In the genomic region with DNA sequence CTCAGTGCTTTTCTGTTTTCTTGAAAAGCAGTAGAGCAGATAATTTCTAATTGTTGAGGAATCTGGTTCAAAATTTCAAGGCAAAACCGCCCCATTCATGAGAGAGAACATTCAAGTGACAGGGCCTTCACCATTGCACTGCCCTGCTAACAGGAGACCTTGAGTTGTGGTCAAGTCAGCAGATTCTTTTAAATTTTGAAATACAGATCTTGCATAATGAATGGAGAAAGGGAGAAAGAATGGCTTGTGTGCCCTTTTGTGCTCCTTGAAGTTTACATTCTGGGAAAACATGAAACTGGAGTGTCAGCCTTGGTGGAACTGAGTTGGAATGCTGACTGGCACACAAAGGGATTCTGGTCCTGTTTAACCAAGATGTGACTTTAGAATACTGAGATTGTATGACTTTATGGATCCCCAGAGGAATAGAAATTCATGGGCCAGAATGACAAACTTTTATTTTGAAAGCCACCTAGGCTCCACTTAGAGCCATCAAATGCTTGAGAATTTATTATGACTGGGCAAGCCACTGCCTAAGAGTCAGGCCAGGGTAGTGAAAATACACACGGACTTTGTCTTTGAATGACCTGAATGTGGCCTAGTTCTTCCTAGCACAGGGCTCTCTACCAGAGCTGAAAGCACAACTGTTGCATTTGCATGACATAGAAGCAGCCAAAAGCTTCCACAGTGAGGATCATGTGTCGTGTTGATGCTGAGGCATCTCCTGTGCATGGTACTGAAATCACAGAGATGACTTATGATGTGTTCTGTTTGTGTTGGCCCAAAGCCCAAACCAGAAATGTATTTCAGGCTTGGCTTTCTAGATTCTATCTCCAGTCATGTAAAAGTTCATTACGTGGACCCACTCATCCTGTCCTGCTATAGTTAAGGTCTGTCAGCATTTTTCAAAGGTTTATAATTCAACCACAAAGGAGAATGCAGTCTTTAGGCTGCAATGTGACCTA, we compare ENCODE assay signal across 11 cellular contexts.
DNase-seq lines count a peak whose midpoint lies in the region; ATAC-seq and TF ChIP-seq lines count a peak whose summit lies in the region.
"Had no signal": no experiment of that assay in that cellular context is flagged by ENCODE, and none has a peak within 500 bp of the region (broad histone marks: within the 10 kb centered on the region; RNA-seq: fewer than 3 reads in every experiment).

No MANE protein-coding gene starts in this region.

- ATAC-seq in body of pancreas (peak; percentile 12), upper lobe of left lung (ENCODE audit: low FRiP score in 2 of 2) (peak; percentile 49 to 57), GM21576 (IDR thresholded peaks at IDR 0.05; ENCODE audit: unreplicated experiment) (no peak)
- ATAC-seq: naive thymus-derived CD4-positive, alpha-beta T cell; T-cell had no signal

- intact Hi-C loops in body of pancreas (cut with DNase I): no loop called here

- H3K27ac ChIP-seq in body of pancreas (peak overlapping the region in 3 of 4 donors; percentile 2 to 47 (median 44)), upper lobe of left lung (peak overlapping the region; percentile 15 to 38 (median 18))
- H3K27ac ChIP-seq: BLaER1 treated with 17β-estradiol and CSF1 and Interleukin-3, amounts not matched to agents 10 nM and 100 nM had no signal

- TF ChIP-seq POLR2A in body of pancreas (IDR thresholded peaks at IDR 0.05) (no peak), upper lobe of left lung (IDR thresholded peaks at IDR 0.05) (no peak)

- H3K4me3 ChIP-seq in body of pancreas (no peak overlapping the region), upper lobe of left lung (no peak overlapping the region)
- H3K4me3 ChIP-seq: BLaER1 treated with 17β-estradiol and CSF1 and Interleukin-3, amounts not matched to agents 10 nM and 100 nM had no signal

- 53 to 56% methylated on average over 4 of the region's 4 CpGs for WGBS in body of pancreas, 2 donors
- 47 to 57% methylated on average over 4 of the region's 4 CpGs for WGBS in upper lobe of left lung, 2 donors

- TF ChIP-seq CTCF in body of pancreas (IDR thresholded peaks at IDR 0.05): no peak
- TF ChIP-seq CTCF in upper lobe of left lung (IDR thresholded peaks at IDR 0.05): no peak

- H3K36me3 ChIP-seq in body of pancreas (replicated peaks in 1 of 2; ENCODE audit: insufficient read depth in 1 of 2, low read depth in 2 of 2): no peaks in the 10 kb centered on the region
- no peaks in the 10 kb centered on the region for H3K36me3 ChIP-seq in upper lobe of left lung
- H3K36me3 ChIP-seq: BLaER1 treated with 17β-estradiol and CSF1 and Interleukin-3, amounts not matched to agents 10 nM and 100 nM had no signal

- no peaks in the 10 kb centered on the region for H3K27me3 ChIP-seq in body of pancreas
- no peaks in the 10 kb centered on the region for H3K27me3 ChIP-seq in upper lobe of left lung
- H3K27me3 ChIP-seq: BLaER1 treated with 17β-estradiol and CSF1 and Interleukin-3, amounts not matched to agents 10 nM and 100 nM had no signal

- peak; percentile 1 for DNase-seq in NCI-H1694 (lab: John Stamatoyannopoulos, UW)
- DNase-seq in NCI-H1694 treated with DMSO at 0.1 percent for 48 hours (lab: John Stamatoyannopoulos, UW): no peak
- DNase-seq in body of pancreas: peak; percentile 27 to 67 (median 48)
- DNase-seq in iris pigment epithelial cell (ENCODE audit: low read depth): peak; percentile 100
- no peak for DNase-seq in upper lobe of left lung
- no peak for DNase-seq in activated effector memory CD4-positive, alpha-beta T cell treated with anti-CD3 and anti-CD28 coated beads, Interleukin-2, amount 50 U/mL, for 16 hours
- DNase-seq in islet precursor cell: no peak
- DNase-seq: naive thymus-derived CD4-positive, alpha-beta T cell; T-cell had no signal

- H3K4me1 ChIP-seq in body of pancreas (peaks cover 37% of the 10 kb centered on the region), upper lobe of left lung (peaks cover 9 to 35% (median 19%) of the 10 kb centered on the region in 4 donors)
- H3K4me1 ChIP-seq: BLaER1 treated with 17β-estradiol and CSF1 and Interleukin-3, amounts not matched to agents 10 nM and 100 nM had no signal

- peak in 1 of 4 donors; percentile 60 for TF ChIP-seq EP300 in upper lobe of left lung (IDR thresholded peaks at IDR 0.05)

- H3K9me3 ChIP-seq in body of pancreas: no peaks in the 10 kb centered on the region
- no peaks in the 10 kb centered on the region for H3K9me3 ChIP-seq in upper lobe of left lung
- H3K9me3 ChIP-seq: BLaER1 treated with 17β-estradiol and CSF1 and Interleukin-3, amounts not matched to agents 10 nM and 100 nM had no signal

Comparison
In these comparisons a context has a peak if more than half of its experiments do, and no peak if none do; other contexts are left out.
1. DNase-seq: peak in NCI-H1694 (single experiment), body of pancreas (4 of 4) and iris pigment epithelial cell (single experiment); none in NCI-H1694 treated with DMSO at 0.1 percent for 48 hours (single experiment), upper lobe of left lung (0 of 2), activated effector memory CD4-positive, alpha-beta T cell treated with anti-CD3 and anti-CD28 coated beads, Interleukin-2, amount 50 U/mL, for 16 hours (single experiment) and islet precursor cell (single experiment).